8 cellular contexts compared by ENCODE assay signal in genomic region chr2:9630001-9630749, GRCh38.
DNase-seq lines count a peak whose midpoint lies in the region; ATAC-seq lines count a peak whose summit lies in the region.

No MANE protein-coding gene starts in this region.

- no peaks in the 10 kb centered on the region for H3K9me3 Mint-ChIP-seq in central memory CD8-positive, alpha-beta T cell

- H3K4me1 Mint-ChIP-seq in central memory CD8-positive, alpha-beta T cell: peaks cover 44% of the 10 kb centered on the region

- peak; percentile 40 for DNase-seq in 8988T
- DNase-seq in NCI-H226: peak; percentile 64
- peak; percentile 56 for DNase-seq in activated CD4-positive, alpha-beta T cell treated with anti-CD3 and anti-CD28 coated beads for 1 hour
- peak; percentile 49 to 59 for DNase-seq in central memory CD8-positive, alpha-beta T cell (ENCODE audit: low spot score in 2 of 2)
- DNase-seq in stimulated activated CD4-positive, alpha-beta T cell treated with anti-CD3 and anti-CD28 coated beads, Interleukin-1b, Interleukin-23, amount 100 ng/mL, for 4 hours (ENCODE audit: low read depth in 2 of 2): peak; percentile 58 to 71

- peak overlapping the region; percentile 89 for H3K4me3 Mint-ChIP-seq in central memory CD8-positive, alpha-beta T cell

- ATAC-seq in GM18861 (IDR thresholded peaks at IDR 0.05; ENCODE audit: unreplicated experiment) (peak; percentile 27), HG03095 (IDR thresholded peaks at IDR 0.05; ENCODE audit: unreplicated experiment) (peak; percentile 36)
- peak; percentile 50 for ATAC-seq in central memory CD8-positive, alpha-beta T cell (replicated peaks; ENCODE audit: extremely low read depth, poor library complexity, severe bottlenecking)

- peak overlapping the region; percentile 97 for H3K27ac Mint-ChIP-seq in central memory CD8-positive, alpha-beta T cell (ENCODE audit: low read depth)

- no peaks in the 10 kb centered on the region for H3K27me3 ChIP-seq in layer of hippocampus (ENCODE audit: control insufficient read depth, insufficient read depth, low read length)

- no peaks in the 10 kb centered on the region for H3K27me3 Mint-ChIP-seq in central memory CD8-positive, alpha-beta T cell

- peak overlapping the region; percentile 94 for H3K27ac ChIP-seq in layer of hippocampus (ENCODE audit: low read depth, low read length)

- peaks cover 48% of the 10 kb centered on the region for H3K36me3 Mint-ChIP-seq in central memory CD8-positive, alpha-beta T cell (ENCODE audit: insufficient read depth)

Comparison
In these comparisons a context has a peak if more than half of its experiments do, and no peak if none do; other contexts are left out.
1. Peak in every context shown above with its lines: DNase-seq, ATAC-seq and H3K27ac ChIP-seq.